Comparison of ENCODE assay signal across 1 cellular context in genomic region chr10:129498680-129499079, GRCh38.
TF ChIP-seq lines count a peak whose summit lies in the region.

No MANE protein-coding gene starts in this region.

TF ChIP-seq in HEK293, 187 proteins besides CTCF, POLR2A, EP300 and RAD21 (continued from another document):
- TF ChIP-seq ZNF48 (tag by site-specific recombination; IDR thresholded peaks at IDR 0.05) = no peak
